In genomic region chr18:12291161-12291560, GRCh38 we compare ENCODE assay signal across 36 cellular contexts. TPM values are rescaled to one million over a fixed set of nuclear protein-coding genes. Genes with fewer than 3 reads are reported as not detected.
"Had no signal": no experiment of that assay in that cellular context is flagged by ENCODE, and none has a peak within 500 bp of the region (broad histone marks: within the 10 kb centered on the region; RNA-seq: fewer than 3 reads in every experiment).

No MANE protein-coding gene starts in this region.

- H3K9me3 ChIP-seq: adrenal gland, body of pancreas, breast epithelium, MG63, Peyer's patch, SJSA1, SK-N-SH had no signal

- H3K9me3 Mint-ChIP-seq: activated CD4-positive, alpha-beta T cell treated with anti-CD3 and anti-CD28 coated beads, Interleukin-2, amount 10 ng/mL, durations not matched to agents 7 days and 5 days; activated naive CD4-positive, alpha-beta T cell treated with anti-CD3 and anti-CD28 coated beads, Interleukin-2, amount 50 U/mL, for 72 hours; activated T-cell treated with anti-CD3 and anti-CD28 coated beads, Interleukin-2, amount 50 U/mL, for 24 hours; activated T-helper 2 cell treated with anti-CD3 and anti-CD28 coated beads, Interferon-gamma antibody, Interleukin-2, Interleukin-4, amounts not matched to agents 10 μg/mL and 5 μg/mL and 100 μg/mL, durations not matched to agents 14 hours and 24 hours and 36 hours; T-helper 1 cell treated with Interleukin-12 subunit alpha and Interleukin-12 subunit beta and Interleukin-4 antibody, amounts not matched to agents 30 μg/mL and 1 μg/mL, for 36 hours; T-helper 2 cell treated with Interferon-gamma antibody and Interleukin-4, amounts not matched to agents 5 μg/mL and 100 μg/mL, for 36 hours; WTC11 had no signal

- H3K27ac Mint-ChIP-seq: activated CD4-positive, alpha-beta T cell treated with anti-CD3 and anti-CD28 coated beads for 36 hours; activated CD4-positive, alpha-beta T cell treated with anti-CD3 and anti-CD28 coated beads, Interleukin-2, amount 10 ng/mL, durations not matched to agents 7 days and 5 days; activated CD8-positive, alpha-beta T cell treated with anti-CD3 and anti-CD28 coated beads, Interleukin-2, amount 10 ng/mL, durations not matched to agents 7 days and 5 days; activated naive CD4-positive, alpha-beta T cell treated with anti-CD3 and anti-CD28 coated beads, Interleukin-2, amount 50 U/mL, for 72 hours; activated T-cell treated with anti-CD3 and anti-CD28 coated beads, Interleukin-2, amount 50 U/mL, for 24 hours; activated T-helper 2 cell treated with anti-CD3 and anti-CD28 coated beads, Interferon-gamma antibody, Interleukin-2, Interleukin-4, amounts not matched to agents 10 μg/mL and 5 μg/mL and 100 μg/mL, durations not matched to agents 14 hours and 24 hours and 36 hours; T-helper 1 cell treated with Interleukin-12 subunit alpha and Interleukin-12 subunit beta and Interleukin-4 antibody, amounts not matched to agents 30 μg/mL and 1 μg/mL, for 36 hours; T-helper 2 cell treated with Interferon-gamma antibody and Interleukin-4, amounts not matched to agents 5 μg/mL and 100 μg/mL, for 36 hours; WTC11 had no signal

- H3K4me3 Mint-ChIP-seq: activated CD4-positive, alpha-beta T cell treated with anti-CD3 and anti-CD28 coated beads for 36 hours; activated CD4-positive, alpha-beta T cell treated with anti-CD3 and anti-CD28 coated beads, Interleukin-2, amount 10 ng/mL, durations not matched to agents 7 days and 5 days; activated CD8-positive, alpha-beta T cell treated with anti-CD3 and anti-CD28 coated beads, Interleukin-2, amount 10 ng/mL, durations not matched to agents 7 days and 5 days; activated T-cell treated with anti-CD3 and anti-CD28 coated beads, Interleukin-2, amount 50 U/mL, for 24 hours; T-helper 1 cell treated with Interleukin-12 subunit alpha and Interleukin-12 subunit beta and Interleukin-4 antibody, amounts not matched to agents 30 μg/mL and 1 μg/mL, for 36 hours; T-helper 2 cell treated with Interferon-gamma antibody and Interleukin-4, amounts not matched to agents 5 μg/mL and 100 μg/mL, for 36 hours; WTC11 had no signal

- H3K4me3 ChIP-seq: adrenal gland, body of pancreas, breast epithelium, MG63, Peyer's patch, SJSA1 had no signal

- H3K27me3 ChIP-seq: body of pancreas, breast epithelium, MG63, SJSA1 had no signal

- H3K9ac ChIP-seq: SK-N-SH had no signal

- H3K4me2 ChIP-seq: SK-N-SH had no signal

- ATAC-seq: activated CD4-positive, alpha-beta T cell treated with anti-CD3 and anti-CD28 coated beads for 36 hours; activated CD4-positive, CD25-positive, alpha-beta regulatory T cell treated with anti-CD3 and anti-CD28 coated beads, Interleukin-2, amount 50 U/mL, for 24 hours; activated CD8-positive, alpha-beta T cell treated with anti-CD3 and anti-CD28 coated beads, Interleukin-2, amount 10 ng/mL, durations not matched to agents 7 days and 5 days; activated naive CD4-positive, alpha-beta T cell treated with anti-CD3 and anti-CD28 coated beads, Interleukin-2, amount 50 U/mL, for 72 hours; body of pancreas; PC-3; WTC11 had no signal

- DNase-seq: activated CD4-positive, alpha-beta T cell treated with anti-CD3 and anti-CD28 coated beads for 36 hours; activated CD4-positive, alpha-beta T cell treated with anti-CD3 and anti-CD28 coated beads, Interleukin-2, amount 10 ng/mL, durations not matched to agents 7 days and 5 days; activated CD4-positive, alpha-beta T cell treated with anti-CD3 and anti-CD28 coated beads, Interleukin-2, amount 50 U/mL, for 48 hours; activated CD8-positive, alpha-beta T cell treated with anti-CD3 and anti-CD28 coated beads, Interleukin-2, amount 10 ng/mL, durations not matched to agents 7 days and 5 days; activated gamma-delta T cell; activated naive CD4-positive, alpha-beta T cell treated with Interleukin-2 at 50 U/mL for 16 hours; activated T-cell treated with anti-CD3 and anti-CD28 coated beads, Interleukin-2, amount 50 U/mL, for 24 hours; adrenal gland; body of pancreas; KG1; MG63; NCI-H1048; NCI-H1105 treated with DMSO at 0.1 percent for 48 hours; NCI-H1436; NCI-H1694; NCI-H1930; NCI-H2081 treated with DMSO at 0.1 percent for 48 hours; NCI-H226; NCI-H446 treated with DMSO at 0.1 percent for 48 hours; NCI-H524 treated with DMSO at 0.1 percent for 48 hours; NK-92 treated with Interleukin-12 subunit alpha and Interleukin-12 subunit beta, amount 100 ng/mL, for 24 hours; PC-3; RPMI8226; SHP77 treated with DMSO at 0.1 percent for 48 hours; SK-N-SH had no signal

- H3K27ac ChIP-seq: adrenal gland, body of pancreas, breast epithelium, Peyer's patch, SJSA1 had no signal

- FAIRE-seq: astrocyte, TTC549 had no signal

- H3K36me3 ChIP-seq: adrenal gland, breast epithelium, MG63, Peyer's patch, SJSA1 had no signal

- H3K36me3 Mint-ChIP-seq: activated naive CD4-positive, alpha-beta T cell treated with anti-CD3 and anti-CD28 coated beads, Interleukin-2, amount 50 U/mL, for 72 hours; WTC11 had no signal

RNA-seq across cellular contexts. Expression of gene CIDEA, which starts 37.0 kb away (rescaled TPM):
- total RNA-seq: activated CD4-positive, alpha-beta T cell treated with anti-CD3 and anti-CD28 coated beads for 36 hours; activated CD4-positive, alpha-beta T cell treated with anti-CD3 and anti-CD28 coated beads, Interleukin-2, amount 10 ng/mL, durations not matched to agents 7 days and 5 days; activated CD8-positive, alpha-beta T cell treated with anti-CD3 and anti-CD28 coated beads, Interleukin-2, amount 10 ng/mL, durations not matched to agents 7 days and 5 days; activated naive CD4-positive, alpha-beta T cell treated with anti-CD3 and anti-CD28 coated beads, Interleukin-2, amount 50 U/mL, for 72 hours; activated T-helper 2 cell treated with anti-CD3 and anti-CD28 coated beads, Interferon-gamma antibody, Interleukin-2, Interleukin-4, amounts not matched to agents 10 μg/mL and 5 μg/mL and 100 μg/mL, durations not matched to agents 14 hours and 24 hours and 36 hours; PC-3; Peyer's patch; SJSA1 had no signal
- polyA plus RNA-seq: SK-N-SH had no signal
